Comparison of ENCODE assay signal across 17 cellular contexts in genomic region chr22:29964777-29965176, GRCh38.
"Had no signal": no experiment of that assay in that cellular context is flagged by ENCODE, and none has a peak within 500 bp of the region (broad histone marks: within the 10 kb centered on the region; RNA-seq: fewer than 3 reads in every experiment).

No MANE protein-coding gene starts in this region.

- H3K27ac ChIP-seq: ascending aorta, colonic mucosa, foreskin keratinocyte, prostate gland, suprapubic skin, transverse colon had no signal

- H3K4me3 ChIP-seq: ascending aorta, colonic mucosa, lung, prostate gland, suprapubic skin, transverse colon had no signal

- H3K9me3 ChIP-seq: ascending aorta, colonic mucosa, prostate gland, suprapubic skin, transverse colon had no signal

- H3K27me3 ChIP-seq: ascending aorta, colonic mucosa, foreskin keratinocyte, suprapubic skin, transverse colon had no signal

- H3K36me3 ChIP-seq: colonic mucosa, prostate gland, transverse colon had no signal

- ATAC-seq: activated CD8-positive, alpha-beta memory T cell treated with anti-CD3 and anti-CD28 coated beads, Interleukin-2, amount 10 ng/mL, durations not matched to agents 7 days and 5 days; foreskin keratinocyte; left lobe of liver; right cardiac atrium; stimulated activated naive CD8-positive, alpha-beta T cell treated with anti-CD3 and anti-CD28 coated beads, Interleukin-15, Interleukin-2, amounts not matched to agents 100 U/mL and 50 U/mL, for 24 hours had no signal

- H3K4me1 ChIP-seq: colonic mucosa, foreskin keratinocyte, prostate gland, suprapubic skin had no signal

- DNase-seq: activated CD4-positive, alpha-beta memory T cell treated with anti-CD3 and anti-CD28 coated beads, Interleukin-2, amount 10 ng/mL, durations not matched to agents 7 days and 5 days; activated CD4-positive, alpha-beta T cell treated with anti-CD3 and anti-CD28 coated beads for 48 hours; activated CD4-positive, CD25-positive, alpha-beta regulatory T cell; activated CD8-positive, alpha-beta memory T cell treated with anti-CD3 and anti-CD28 coated beads, Interleukin-2, amount 10 ng/mL, durations not matched to agents 7 days and 5 days; activated naive CD4-positive, alpha-beta T cell treated with anti-CD3 and anti-CD28 coated beads for 36 hours; colonic mucosa; foreskin keratinocyte; kidney; right cardiac atrium; stimulated activated naive CD8-positive, alpha-beta T cell treated with anti-CD3 and anti-CD28 coated beads, Interleukin-15, Interleukin-2, amounts not matched to agents 100 U/mL and 50 U/mL, for 24 hours; T-helper 2 cell; transverse colon had no signal
